1 cellular context compared by ENCODE assay signal in genomic region chr11:114821626-114822025, GRCh38.
TF ChIP-seq lines count a peak whose summit lies in the region.

No MANE protein-coding gene starts in this region.

TF ChIP-seq in H1, 55 proteins besides CTCF, POLR2A, EP300 and RAD21:
- TF ChIP-seq SAP30 (IDR thresholded peaks at IDR 0.05; ENCODE audit: insufficient read depth, insufficient replicate concordance, low read length) (no peak), RXRA (IDR thresholded peaks at IDR 0.05; ENCODE audit: insufficient read depth, low read depth, low read length) (no peak), TCF12 (IDR thresholded peaks at IDR 0.05; ENCODE audit: low read depth, low read length) (0 out of 2 replicates have a peak, but pooled peaks have one; percentile 16), PHF8 (conservative IDR thresholded peaks at IDR 0.05; ENCODE audit: low read depth, low read length) (no peak), TAF1 (IDR thresholded peaks at IDR 0.05; ENCODE audit: low read depth, low read length) (no peak), JUN (IDR thresholded peaks at IDR 0.05; ENCODE audit: low read depth, low read length) (peak; percentile 50; the same call in 1 of the 2 replicates), TAF7 (optimal IDR thresholded peaks at IDR 0.05; ENCODE audit: borderline replicate concordance, low read depth, low read length) (no peak), SRF (IDR thresholded peaks at IDR 0.05; ENCODE audit: low read depth, low read length) (no peak), E2F6 (IDR thresholded peaks at IDR 0.05) (peak; percentile 39; the same call in 1 of the 2 replicates), RFX5 (IDR thresholded peaks at IDR 0.05; ENCODE audit: borderline replicate concordance, low read depth, low read length) (no peak), FOSL1 (IDR thresholded peaks at IDR 0.05; ENCODE audit: insufficient read depth, low read depth, low read length) (no peak), CHD1 (IDR thresholded peaks at IDR 0.05; ENCODE audit: low read depth, low read length) (no peak), KDM5A (IDR thresholded peaks at IDR 0.05; ENCODE audit: low read length) (no peak), EZH2 (IDR thresholded peaks at IDR 0.05; ENCODE audit: low read depth, low read length, severe bottlenecking) (no peak), BACH1 (IDR thresholded peaks at IDR 0.05; ENCODE audit: low read length) (no peak), CBX8 (IDR thresholded peaks at IDR 0.05; ENCODE audit: borderline replicate concordance, low read depth, low read length) (no peak), NANOG (IDR thresholded peaks at IDR 0.05; ENCODE audit: insufficient read depth, low read depth, low read length, poor library complexity, severe bottlenecking) (no peak), SP4 (IDR thresholded peaks at IDR 0.05; ENCODE audit: low read length) (no peak), ZNF274 (IDR thresholded peaks at IDR 0.05; ENCODE audit: borderline replicate concordance, extremely low read depth, low read length) (no peak), ASH2L (IDR thresholded peaks at IDR 0.05; ENCODE audit: low read length) (no peak), CBX5 (IDR thresholded peaks at IDR 0.05; ENCODE audit: low read depth, low read length) (no peak), POLR2AphosphoS5 (IDR thresholded peaks at IDR 0.05; ENCODE audit: low read depth, low read length) (no peak), TBP (IDR thresholded peaks at IDR 0.05; ENCODE audit: low read depth, low read length) (no peak), JUND (IDR thresholded peaks at IDR 0.05; ENCODE audit: low read length) (peak; percentile 85), BRCA1 (IDR thresholded peaks at IDR 0.05; ENCODE audit: low read depth, low read length) (no peak)
- TF ChIP-seq, protein P1, sequence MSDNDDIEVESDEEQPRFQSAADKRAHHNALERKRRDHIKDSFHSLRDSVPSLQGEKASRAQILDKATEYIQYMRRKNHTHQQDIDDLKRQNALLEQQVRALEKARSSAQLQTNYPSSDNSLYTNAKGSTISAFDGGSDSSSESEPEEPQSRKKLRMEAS (IDR thresholded peaks at IDR 0.05) = 0 out of 2 replicates have a peak, but pooled peaks have one; percentile 15
- TF ChIP-seq, protein P2, sequence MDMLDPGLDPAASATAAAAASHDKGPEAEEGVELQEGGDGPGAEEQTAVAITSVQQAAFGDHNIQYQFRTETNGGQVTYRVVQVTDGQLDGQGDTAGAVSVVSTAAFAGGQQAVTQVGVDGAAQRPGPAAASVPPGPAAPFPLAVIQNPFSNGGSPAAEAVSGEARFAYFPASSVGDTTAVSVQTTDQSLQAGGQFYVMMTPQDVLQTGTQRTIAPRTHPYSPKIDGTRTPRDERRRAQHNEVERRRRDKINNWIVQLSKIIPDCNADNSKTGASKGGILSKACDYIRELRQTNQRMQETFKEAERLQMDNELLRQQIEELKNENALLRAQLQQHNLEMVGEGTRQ (IDR thresholded peaks at IDR 0.05; ENCODE audit: low read length) = no peak
- TF ChIP-seq, protein P3, sequence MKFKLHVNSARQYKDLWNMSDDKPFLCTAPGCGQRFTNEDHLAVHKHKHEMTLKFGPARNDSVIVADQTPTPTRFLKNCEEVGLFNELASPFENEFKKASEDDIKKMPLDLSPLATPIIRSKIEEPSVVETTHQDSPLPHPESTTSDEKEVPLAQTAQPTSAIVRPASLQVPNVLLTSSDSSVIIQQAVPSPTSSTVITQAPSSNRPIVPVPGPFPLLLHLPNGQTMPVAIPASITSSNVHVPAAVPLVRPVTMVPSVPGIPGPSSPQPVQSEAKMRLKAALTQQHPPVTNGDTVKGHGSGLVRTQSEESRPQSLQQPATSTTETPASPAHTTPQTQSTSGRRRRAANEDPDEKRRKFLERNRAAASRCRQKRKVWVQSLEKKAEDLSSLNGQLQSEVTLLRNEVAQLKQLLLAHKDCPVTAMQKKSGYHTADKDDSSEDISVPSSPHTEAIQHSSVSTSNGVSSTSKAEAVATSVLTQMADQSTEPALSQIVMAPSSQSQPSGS (IDR thresholded peaks at IDR 0.05; ENCODE audit: low read length) = no peak
